Comparison of ENCODE assay signal across 1 cellular context in genomic region chr11:104333977-104334376, GRCh38.
TF ChIP-seq lines count a peak whose summit lies in the region.

No MANE protein-coding gene starts in this region.

TF ChIP-seq in GM23338, 12 proteins besides CTCF, POLR2A, EP300 and RAD21 (continued from another document):
- TF ChIP-seq ETS1 (IDR thresholded peaks at IDR 0.05) (no peak), ZNF114 (CRISPR knock-in tag; IDR thresholded peaks at IDR 0.05) (no peak), STAT1 (IDR thresholded peaks at IDR 0.05; ENCODE audit: unreplicated experiment) (no peak), CREB1 (CRISPR knock-in tag; IDR thresholded peaks at IDR 0.05; ENCODE audit: low read depth) (no peak), EZH2phosphoT487 (IDR thresholded peaks at IDR 0.05; ENCODE audit: unreplicated experiment) (no peak), EZH2 (IDR thresholded peaks at IDR 0.05; ENCODE audit: low read depth, unreplicated experiment) (no peak), POLR2AphosphoS5 (IDR thresholded peaks at IDR 0.05; ENCODE audit: low read depth) (no peak)
- TF ChIP-seq, protein P1, sequence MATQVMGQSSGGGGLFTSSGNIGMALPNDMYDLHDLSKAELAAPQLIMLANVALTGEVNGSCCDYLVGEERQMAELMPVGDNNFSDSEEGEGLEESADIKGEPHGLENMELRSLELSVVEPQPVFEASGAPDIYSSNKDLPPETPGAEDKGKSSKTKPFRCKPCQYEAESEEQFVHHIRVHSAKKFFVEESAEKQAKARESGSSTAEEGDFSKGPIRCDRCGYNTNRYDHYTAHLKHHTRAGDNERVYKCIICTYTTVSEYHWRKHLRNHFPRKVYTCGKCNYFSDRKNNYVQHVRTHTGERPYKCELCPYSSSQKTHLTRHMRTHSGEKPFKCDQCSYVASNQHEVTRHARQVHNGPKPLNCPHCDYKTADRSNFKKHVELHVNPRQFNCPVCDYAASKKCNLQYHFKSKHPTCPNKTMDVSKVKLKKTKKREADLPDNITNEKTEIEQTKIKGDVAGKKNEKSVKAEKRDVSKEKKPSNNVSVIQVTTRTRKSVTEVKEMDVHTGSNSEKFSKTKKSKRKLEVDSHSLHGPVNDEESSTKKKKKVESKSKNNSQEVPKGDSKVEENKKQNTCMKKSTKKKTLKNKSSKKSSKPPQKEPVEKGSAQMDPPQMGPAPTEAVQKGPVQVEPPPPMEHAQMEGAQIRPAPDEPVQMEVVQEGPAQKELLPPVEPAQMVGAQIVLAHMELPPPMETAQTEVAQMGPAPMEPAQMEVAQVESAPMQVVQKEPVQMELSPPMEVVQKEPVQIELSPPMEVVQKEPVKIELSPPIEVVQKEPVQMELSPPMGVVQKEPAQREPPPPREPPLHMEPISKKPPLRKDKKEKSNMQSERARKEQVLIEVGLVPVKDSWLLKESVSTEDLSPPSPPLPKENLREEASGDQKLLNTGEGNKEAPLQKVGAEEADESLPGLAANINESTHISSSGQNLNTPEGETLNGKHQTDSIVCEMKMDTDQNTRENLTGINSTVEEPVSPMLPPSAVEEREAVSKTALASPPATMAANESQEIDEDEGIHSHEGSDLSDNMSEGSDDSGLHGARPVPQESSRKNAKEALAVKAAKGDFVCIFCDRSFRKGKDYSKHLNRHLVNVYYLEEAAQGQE (IDR thresholded peaks at IDR 0.05; ENCODE audit: unreplicated experiment): no peak
